21 cellular contexts compared by ENCODE assay signal in genomic region chr3:170500995-170501394, GRCh38.
"Had no signal": no experiment of that assay in that cellular context is flagged by ENCODE, and none has a peak within 500 bp of the region (broad histone marks: within the 10 kb centered on the region; RNA-seq: fewer than 3 reads in every experiment).

No MANE protein-coding gene starts in this region.

- H3K79me2 ChIP-seq: parathyroid adenoma had no signal

- H3K9me3 ChIP-seq: esophagus muscularis mucosa, gastrocnemius medialis, heart right ventricle, psoas muscle, spleen, tibial artery had no signal

- H3K4me3 Mint-ChIP-seq: natural killer cell treated with Interleukin-12 subunit alpha and Interleukin-12 subunit beta and Interleukin-15 and Interleukin-18, amount 100 ng/mL, for 72 hours; stimulated activated memory B cell treated with anti-CD40 and anti-IgM and Interleukin-4, amounts not matched to agents 10 μg/mL and 1 μg/mL and 100 μg/mL, for 72 hours; stimulated activated naive CD8-positive, alpha-beta T cell treated with anti-CD3 and anti-CD28 coated beads, Interleukin-15, Interleukin-2, amounts not matched to agents 100 ng/mL and 50 ng/mL, for 24 hours had no signal

- H3K27me3 ChIP-seq: esophagus muscularis mucosa, gastrocnemius medialis, heart right ventricle, tibial artery had no signal

- DNase-seq: effector memory CD4-positive, alpha-beta T cell; gastrocnemius medialis; heart right ventricle; hypothalamus; islet precursor cell; mammary epithelial cell; midbrain; psoas muscle; spleen; stimulated activated CD4-positive, alpha-beta T cell treated with anti-CD3 and anti-CD28 coated beads, Interleukin-15, amount 100 ng/mL, for 24 hours; stimulated activated CD4-positive, alpha-beta T cell treated with anti-CD3 and anti-CD28 coated beads, Interleukin-1b, Interleukin-23, amount 100 ng/mL, for 48 hours; stimulated activated CD4-positive, alpha-beta T cell treated with anti-CD3 and anti-CD28 coated beads, Interleukin-4, amount 100 ng/mL, for 24 hours; tibial artery had no signal

- H3K36me3 Mint-ChIP-seq: natural killer cell treated with Interleukin-12 subunit alpha and Interleukin-12 subunit beta and Interleukin-15 and Interleukin-18, amount 100 ng/mL, for 72 hours; stimulated activated memory B cell treated with anti-CD40 and anti-IgM and Interleukin-4, amounts not matched to agents 10 μg/mL and 1 μg/mL and 100 μg/mL, for 72 hours had no signal

- H3K27ac ChIP-seq: epithelial cell of prostate, esophagus muscularis mucosa, gastrocnemius medialis, heart right ventricle, parathyroid adenoma, psoas muscle, spleen, tibial artery had no signal

- H3K4me1 ChIP-seq: gastrocnemius medialis, heart right ventricle, parathyroid adenoma, psoas muscle, spleen, tibial artery had no signal

- H3K4me3 ChIP-seq: esophagus muscularis mucosa, gastrocnemius medialis, heart right ventricle, psoas muscle, spleen, tibial artery had no signal

- H3K36me3 ChIP-seq: esophagus muscularis mucosa, gastrocnemius medialis, heart right ventricle, spleen, tibial artery had no signal

- ATAC-seq: gastrocnemius medialis; heart right ventricle; left lobe of liver; natural killer cell treated with Interleukin-12 subunit alpha and Interleukin-12 subunit beta and Interleukin-15 and Interleukin-18, amount 100 ng/mL, for 72 hours; psoas muscle; sciatic nerve; stimulated activated memory B cell treated with anti-CD40 and anti-IgM and Interleukin-4, amounts not matched to agents 10 μg/mL and 1 μg/mL and 100 μg/mL, for 72 hours had no signal

- H3K9ac ChIP-seq: parathyroid adenoma had no signal

- H3K27ac Mint-ChIP-seq: natural killer cell treated with Interleukin-12 subunit alpha and Interleukin-12 subunit beta and Interleukin-15 and Interleukin-18, amount 100 ng/mL, for 72 hours; stimulated activated memory B cell treated with anti-CD40 and anti-IgM and Interleukin-4, amounts not matched to agents 10 μg/mL and 1 μg/mL and 100 μg/mL, for 72 hours; stimulated activated naive CD8-positive, alpha-beta T cell treated with anti-CD3 and anti-CD28 coated beads, Interleukin-15, Interleukin-2, amounts not matched to agents 100 ng/mL and 50 ng/mL, for 24 hours had no signal

- H2AFZ ChIP-seq: parathyroid adenoma had no signal

- H3K9me3 Mint-ChIP-seq: natural killer cell treated with Interleukin-12 subunit alpha and Interleukin-12 subunit beta and Interleukin-15 and Interleukin-18, amount 100 ng/mL, for 72 hours; stimulated activated memory B cell treated with anti-CD40 and anti-IgM and Interleukin-4, amounts not matched to agents 10 μg/mL and 1 μg/mL and 100 μg/mL, for 72 hours; stimulated activated naive CD8-positive, alpha-beta T cell treated with anti-CD3 and anti-CD28 coated beads, Interleukin-15, Interleukin-2, amounts not matched to agents 100 ng/mL and 50 ng/mL, for 24 hours had no signal

- H3K4me1 Mint-ChIP-seq: stimulated activated memory B cell treated with anti-CD40 and anti-IgM and Interleukin-4, amounts not matched to agents 10 μg/mL and 1 μg/mL and 100 μg/mL, for 72 hours had no signal
